Comparison of ENCODE assay signal across 28 cellular contexts in the genomic region with DNA sequence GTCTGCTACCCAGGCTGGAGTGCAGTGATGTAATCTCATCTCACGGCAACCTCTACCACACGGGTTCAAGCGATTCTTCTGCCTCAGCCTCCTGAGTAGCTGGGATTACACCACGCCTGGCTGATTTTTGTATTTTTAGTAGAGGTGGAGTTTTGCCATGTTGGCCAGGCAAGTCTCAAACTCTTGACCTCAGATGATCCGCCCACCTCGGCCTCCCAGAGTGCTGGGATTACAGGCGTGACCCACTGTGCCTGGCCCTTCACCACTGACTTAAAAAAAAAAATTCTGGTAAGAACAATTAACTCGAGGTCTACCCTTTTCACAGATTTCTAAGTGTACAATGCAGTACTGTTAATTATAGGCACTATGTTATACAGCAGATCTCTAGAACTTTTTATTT.
DNase-seq lines count a peak whose midpoint lies in the region; ATAC-seq and TF ChIP-seq lines count a peak whose summit lies in the region.
"Had no signal": no experiment of that assay in that cellular context is flagged by ENCODE, and none has a peak within 500 bp of the region (broad histone marks: within the 10 kb centered on the region; RNA-seq: fewer than 3 reads in every experiment).

No MANE protein-coding gene starts in this region.

- no peaks in the 10 kb centered on the region for H3K79me1 ChIP-seq in trophoblast cell (ENCODE audit: low read length)

- peaks cover 0 to 2% of the 10 kb centered on the region in 2 experiments for H3K4me1 ChIP-seq in trophoblast cell (ENCODE audit: control insufficient read depth in 1 of 2, insufficient read depth in 2 of 2, low read length in 2 of 2)
- H3K4me1 ChIP-seq: Peyer's patch had no signal

- no peaks in the 10 kb centered on the region for H3K27me3 ChIP-seq in trophoblast cell (ENCODE audit: insufficient read depth, low read length)
- H3K27me3 ChIP-seq: Peyer's patch had no signal

- CTCF ChIA-PET in WTC11 (lab: Charles Lee), result interaction anchor here (1.0 to 1.2 kb wide), 2 partner anchors 41 to 61 kb away, joined by 3 to 4 read pairs; no protein-coding TSS in a partner anchor

- no peak overlapping the region for H3K4me2 ChIP-seq in trophoblast cell (ENCODE audit: low read length)
- H3K4me2 ChIP-seq: KMS-11 had no signal

- peaks cover under 1% of the 10 kb centered on the region for H3K9me3 ChIP-seq in trophoblast cell (ENCODE audit: insufficient read depth, low read depth, low read length)
- H3K9me3 ChIP-seq: Peyer's patch had no signal

- TF ChIP-seq CTCF in WTC11 (IDR thresholded peaks at IDR 0.05) (no peak), type B pancreatic cell (conservative IDR thresholded peaks at IDR 0.05) (no peak)

- no peak overlapping the region for H4K12ac ChIP-seq in trophoblast cell (ENCODE audit: low read depth, low read length)

- H3K4me3 Mint-ChIP-seq in WTC11 (no peak overlapping the region), type B pancreatic cell (no peak overlapping the region)
- H3K4me3 Mint-ChIP-seq: CD14-positive monocyte; CD8-positive, alpha-beta memory T cell; H9 had no signal

- H3K9ac ChIP-seq in trophoblast cell (ENCODE audit: low read length), result no peak overlapping the region
- H3K9ac ChIP-seq: KMS-11 had no signal

- H2BK12ac ChIP-seq in trophoblast cell (ENCODE audit: low read length), result peak overlapping the region; percentile 38

- no peak overlapping the region for H3K4me3 ChIP-seq in trophoblast cell (ENCODE audit: low read depth, low read length)
- H3K4me3 ChIP-seq: Peyer's patch, SK-N-MC had no signal

- H3K14ac ChIP-seq in trophoblast cell (ENCODE audit: low read length), result no peak overlapping the region

- H2AK5ac ChIP-seq in trophoblast cell (ENCODE audit: low read length), result no peak overlapping the region

- H3K4me1 Mint-ChIP-seq in WTC11 (peaks cover 17% of the 10 kb centered on the region), type B pancreatic cell (ENCODE audit: unreplicated experiment) (peaks cover 10% of the 10 kb centered on the region)

- H3K18ac ChIP-seq in trophoblast cell (ENCODE audit: low read length), result no peak overlapping the region

- POLR2A ChIA-PET in WTC11 (lab: Charles Lee), result no interaction called here

- H2BK120ac ChIP-seq in trophoblast cell (ENCODE audit: insufficient read depth, low read length, poor library complexity), result no peak overlapping the region

- H4K91ac ChIP-seq in trophoblast cell (ENCODE audit: low read depth, low read length), result no peak overlapping the region

- H3K79me2 ChIP-seq in trophoblast cell (ENCODE audit: control insufficient read depth, insufficient read depth, low read length, poor library complexity), result no peaks in the 10 kb centered on the region

- H3K9me3 Mint-ChIP-seq in WTC11 (peaks cover 11% of the 10 kb centered on the region), type B pancreatic cell (peaks cover 5% of the 10 kb centered on the region)

- H3K36me3 Mint-ChIP-seq in WTC11 (peaks cover 4% of the 10 kb centered on the region), type B pancreatic cell (no peaks in the 10 kb centered on the region)
- H3K36me3 Mint-ChIP-seq: CD14-positive monocyte; CD8-positive, alpha-beta memory T cell had no signal

- H3K36me3 ChIP-seq in trophoblast cell (ENCODE audit: control insufficient read depth in 1 of 2, insufficient read depth in 2 of 2, low read length in 2 of 2), result no peaks in the 10 kb centered on the region
- H3K36me3 ChIP-seq: Peyer's patch had no signal

- no peak for DNase-seq in WTC11 (ENCODE audit: low spot score)
- DNase-seq in trophoblast cell, result no peak
- DNase-seq in cerebellum (ENCODE audit: low spot score), result no peak
- no peak for DNase-seq in type B pancreatic cell (ENCODE audit: extremely low spot score, unreplicated experiment)
- DNase-seq in NCI-H1048 (lab: John Stamatoyannopoulos, UW), result no peak
- DNase-seq: CD8-positive, alpha-beta memory T cell; DMS 273 treated with DMSO at 0.1 percent for 48 hours; DMS79; GF-D8; H9; IMR-90; NCI-H1092 treated with DMSO at 0.1 percent for 48 hours; NCI-H1436; NCI-H187; NCI-H2081 treated with DMSO at 0.1 percent for 48 hours; NCI-H2171; NCI-H226; NCI-H510A; NCI-H69; OCI-M1; Peyer's patch; SHP77 treated with DMSO at 0.1 percent for 48 hours; SW 1271 had no signal

- no peak for ATAC-seq in WTC11
- ATAC-seq in HG03196 (IDR thresholded peaks at IDR 0.05; ENCODE audit: unreplicated experiment), result no peak

- H3K27me3 Mint-ChIP-seq in WTC11 (ENCODE audit: low read depth) (peaks cover 3% of the 10 kb centered on the region; the same call in 1 of the 2 replicates), type B pancreatic cell (peaks cover 4% of the 10 kb centered on the region)

- TF ChIP-seq EP300 in Ishikawa (IDR thresholded peaks at IDR 0.05; ENCODE audit: borderline replicate concordance), result no peak

- no CpG with 5 or more reads among the region's 8 CpGs for WGBS in trophoblast cell (ENCODE audit: extremely low coverage, insufficient coverage, insufficient read length)

- peak overlapping the region; percentile 53; the same call in 1 of the 2 replicates for H3K27ac Mint-ChIP-seq in WTC11
- no peak overlapping the region for H3K27ac Mint-ChIP-seq in type B pancreatic cell
- H3K27ac Mint-ChIP-seq: CD14-positive monocyte; CD8-positive, alpha-beta memory T cell; H9 had no signal

- no peak overlapping the region for H3K23ac ChIP-seq in trophoblast cell (ENCODE audit: low read length)

- no peak overlapping the region for H2BK5ac ChIP-seq in trophoblast cell (ENCODE audit: low read depth, low read length, poor library complexity)

- TF ChIP-seq RAD21 in Ishikawa (IDR thresholded peaks at IDR 0.05; ENCODE audit: low read depth), result no peak

- no peak overlapping the region for H4K8ac ChIP-seq in trophoblast cell (ENCODE audit: low read depth, low read length)

- no peak overlapping the region for H3K4ac ChIP-seq in trophoblast cell (ENCODE audit: low read depth, low read length)

- peak overlapping the region; percentile 41 for H2AFZ ChIP-seq in trophoblast cell (ENCODE audit: insufficient read depth, low read length, poor library complexity)

- no peak overlapping the region for H3K27ac ChIP-seq in trophoblast cell (ENCODE audit: low read depth, low read length)
- H3K27ac ChIP-seq: KMS-11, Peyer's patch, SK-N-MC had no signal

TF ChIP-seq in Ishikawa, 13 proteins besides CTCF, POLR2A, EP300 and RAD21 (continues in another document):
- TF ChIP-seq ZBTB7A (IDR thresholded peaks at IDR 0.05; ENCODE audit: low read depth) (no peak), USF1 (IDR thresholded peaks at IDR 0.05) (no peak), TAF1 (IDR thresholded peaks at IDR 0.05; ENCODE audit: low read depth) (no peak), EGR1 (IDR thresholded peaks at IDR 0.05) (no peak), TEAD4 (IDR thresholded peaks at IDR 0.05) (no peak), CEBPB (IDR thresholded peaks at IDR 0.05) (0 out of 2 replicates have a peak, but pooled peaks have one; percentile 5)

TF ChIP-seq in WTC11, 78 proteins besides CTCF, POLR2A, EP300 and RAD21 (continues in another document):
- TF ChIP-seq, protein P1, sequence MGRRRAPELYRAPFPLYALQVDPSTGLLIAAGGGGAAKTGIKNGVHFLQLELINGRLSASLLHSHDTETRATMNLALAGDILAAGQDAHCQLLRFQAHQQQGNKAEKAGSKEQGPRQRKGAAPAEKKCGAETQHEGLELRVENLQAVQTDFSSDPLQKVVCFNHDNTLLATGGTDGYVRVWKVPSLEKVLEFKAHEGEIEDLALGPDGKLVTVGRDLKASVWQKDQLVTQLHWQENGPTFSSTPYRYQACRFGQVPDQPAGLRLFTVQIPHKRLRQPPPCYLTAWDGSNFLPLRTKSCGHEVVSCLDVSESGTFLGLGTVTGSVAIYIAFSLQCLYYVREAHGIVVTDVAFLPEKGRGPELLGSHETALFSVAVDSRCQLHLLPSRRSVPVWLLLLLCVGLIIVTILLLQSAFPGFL (CRISPR knock-in tag; IDR thresholded peaks at IDR 0.05; ENCODE audit: borderline replicate concordance), result no peak
- no peak for TF ChIP-seq TP53 (CRISPR knock-in tag; IDR thresholded peaks at IDR 0.05)
- no peak for TF ChIP-seq ATF6 (CRISPR knock-in tag; IDR thresholded peaks at IDR 0.05)
- TF ChIP-seq, protein P2, sequence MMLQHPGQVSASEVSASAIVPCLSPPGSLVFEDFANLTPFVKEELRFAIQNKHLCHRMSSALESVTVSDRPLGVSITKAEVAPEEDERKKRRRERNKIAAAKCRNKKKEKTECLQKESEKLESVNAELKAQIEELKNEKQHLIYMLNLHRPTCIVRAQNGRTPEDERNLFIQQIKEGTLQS (CRISPR knock-in tag; conservative IDR thresholded peaks at IDR 0.05), result no peak
- no peak for TF ChIP-seq HMGXB4 (CRISPR knock-in tag; IDR thresholded peaks at IDR 0.05)
- TF ChIP-seq PRRX2 (CRISPR knock-in tag; IDR thresholded peaks at IDR 0.05), result no peak
- TF ChIP-seq MXD4 (CRISPR knock-in tag; IDR thresholded peaks at IDR 0.05; ENCODE audit: borderline replicate concordance), result no peak
- TF ChIP-seq GTF2I (CRISPR knock-in tag; conservative IDR thresholded peaks at IDR 0.05), result no peak
- no peak for TF ChIP-seq MYBL2 (CRISPR knock-in tag; IDR thresholded peaks at IDR 0.05)
